Comparison of ENCODE assay signal across 26 cellular contexts in genomic region chr19:3645726-3646125, GRCh38.
"Had no signal": no experiment of that assay in that cellular context is flagged by ENCODE, and none has a peak within 500 bp of the region (broad histone marks: within the 10 kb centered on the region; RNA-seq: fewer than 3 reads in every experiment).

No MANE protein-coding gene starts in this region.

- H3K36me3 Mint-ChIP-seq: naive B cell had no signal

- H3K27ac ChIP-seq: hepatocyte, left ventricle myocardium inferior, pancreas, prostate gland, skin epidermis, stomach, suprapubic skin, transverse colon, upper lobe of left lung, vagina had no signal

- H3K27me3 Mint-ChIP-seq: naive B cell; stimulated activated naive B cell treated with anti-CD40 and anti-IgM and Interleukin-4, amounts not matched to agents 10 μg/mL and 1 μg/mL and 100 μg/mL, for 72 hours had no signal

- H3K4me1 Mint-ChIP-seq: mesothelial cell of epicardium; naive B cell; nephron; neural crest cell; stimulated activated naive B cell treated with anti-CD40 and anti-IgM and Interleukin-4, amounts not matched to agents 10 μg/mL and 1 μg/mL and 100 μg/mL, for 72 hours had no signal

- H3K27ac Mint-ChIP-seq: mesothelial cell of epicardium; naive B cell; nephron; stimulated activated naive B cell treated with anti-CD40 and anti-IgM and Interleukin-4, amounts not matched to agents 10 μg/mL and 1 μg/mL and 100 μg/mL, for 72 hours had no signal

- ATAC-seq: stimulated activated naive B cell treated with anti-CD40 and anti-IgM and Interleukin-4, amounts not matched to agents 10 μg/mL and 1 μg/mL and 100 μg/mL, for 72 hours had no signal

- H3K4me3 Mint-ChIP-seq: mesothelial cell of epicardium; naive B cell; nephron; neural crest cell; stimulated activated naive B cell treated with anti-CD40 and anti-IgM and Interleukin-4, amounts not matched to agents 10 μg/mL and 1 μg/mL and 100 μg/mL, for 72 hours had no signal

- H3K9me3 Mint-ChIP-seq: mesothelial cell of epicardium; nephron; neural crest cell; stimulated activated naive B cell treated with anti-CD40 and anti-IgM and Interleukin-4, amounts not matched to agents 10 μg/mL and 1 μg/mL and 100 μg/mL, for 72 hours had no signal

- DNase-seq: islet precursor cell; left ventricle myocardium inferior; mesendoderm; naive B cell; nucleus accumbens; posterior cingulate gyrus; retina; right cardiac atrium; stimulated activated CD4-positive, alpha-beta T cell treated with anti-CD3 and anti-CD28 coated beads, Interleukin-12 subunit alpha, Interleukin-12 subunit beta, amount 100 ng/mL, for 4 hours; stimulated activated CD4-positive, alpha-beta T cell treated with anti-CD3 and anti-CD28 coated beads, Interleukin-15, amount 100 ng/mL, for 24 hours; stimulated activated CD4-positive, alpha-beta T cell treated with anti-CD3 and anti-CD28 coated beads, Interleukin-2, amount 100 ng/mL, for 24 hours; stimulated activated CD4-positive, alpha-beta T cell treated with anti-CD3 and anti-CD28 coated beads, Interleukin-4, amount 100 ng/mL, for 1 hour; stimulated activated naive B cell treated with anti-CD40 and anti-IgM and Interleukin-4, amounts not matched to agents 10 μg/mL and 1 μg/mL and 100 μg/mL, for 72 hours; stimulated activated naive CD8-positive, alpha-beta T cell treated with anti-CD3 and anti-CD28 coated beads, Interleukin-15, Interleukin-2, amounts not matched to agents 100 U/mL and 50 U/mL, for 24 hours; stomach; transverse colon had no signal
